ENCODE assay signal across 23 cellular contexts in genomic region chr7:81780914-81781693, GRCh38. TPM values are rescaled to one million over a fixed set of nuclear protein-coding genes. Genes with fewer than 3 reads are reported as not detected.
DNase-seq lines count a peak whose midpoint lies in the region; ATAC-seq and TF ChIP-seq lines count a peak whose summit lies in the region.
"Had no signal": no experiment of that assay in that cellular context is flagged by ENCODE, and none has a peak within 500 bp of the region (broad histone marks: within the 10 kb centered on the region; RNA-seq: fewer than 3 reads in every experiment).

No MANE protein-coding gene starts in this region.

- no peak overlapping the region for H3K18ac ChIP-seq in IMR-90 (ENCODE audit: low read depth, low read length)

- H2BK120ac ChIP-seq in IMR-90 (ENCODE audit: low read depth, low read length) = no peak overlapping the region

- no peak overlapping the region for H3K23ac ChIP-seq in IMR-90 (ENCODE audit: low read depth, low read length)

- H4K8ac ChIP-seq in IMR-90 (ENCODE audit: low read depth in 2 of 2, low read length in 2 of 2) = no peak overlapping the region

- H4K20me1 ChIP-seq in IMR-90 (ENCODE audit: insufficient read depth, low read length) = no peaks in the 10 kb centered on the region

- TF ChIP-seq CTCF in IMR-90 (conservative IDR thresholded peaks at IDR 0.05; ENCODE audit: low read depth, low read length) = no peak

- dilution Hi-C loops in IMR-90 (cut with HindIII; ENCODE audit: low sequenced_read_pairs, unreplicated experiment) = no loop called here

- H3K27me3 ChIP-seq in IMR-90 (ENCODE audit: control insufficient read depth, insufficient read depth, low read length) = no peaks in the 10 kb centered on the region
- H3K27me3 ChIP-seq: heart right ventricle, thyroid gland had no signal

- no peak overlapping the region for H2AFZ ChIP-seq in IMR-90 (replicated peaks; ENCODE audit: low read length, poor library complexity)

- no peaks in the 10 kb centered on the region for H3K9me3 ChIP-seq in IMR-90 (ENCODE audit: control insufficient read depth, insufficient read depth, low read length)
- H3K9me3 ChIP-seq: heart right ventricle, thyroid gland had no signal

- CTCF ChIA-PET in IMR-90 (lab: Yijun Ruan, JAX) = no interaction called here

- no peak for TF ChIP-seq POLR2A in IMR-90 (IDR thresholded peaks at IDR 0.05; ENCODE audit: low read depth, low read length)

- no peak overlapping the region for H4K91ac ChIP-seq in IMR-90 (ENCODE audit: insufficient read depth, low read depth, low read length)

- H3K4me3 ChIP-seq in IMR-90 (ENCODE audit: insufficient read depth, low read depth, low read length) = no peak overlapping the region
- H3K4me3 ChIP-seq: heart right ventricle, thyroid gland had no signal

- H3K4me1 ChIP-seq in IMR-90 (ENCODE audit: control insufficient read depth, insufficient read depth, low read length) = no peaks in the 10 kb centered on the region
- H3K4me1 ChIP-seq: thyroid gland had no signal

- H2BK5ac ChIP-seq in IMR-90 (ENCODE audit: low read depth, low read length, poor library complexity, severe bottlenecking) = no peak overlapping the region

- POLR2A ChIA-PET in IMR-90 (lab: Charles Lee; ENCODE audit: unreplicated experiment) = no interaction called here

- H2AK9ac ChIP-seq in IMR-90 (replicated peaks; ENCODE audit: low read depth, low read length, poor library complexity) = no peak overlapping the region

- H2BK15ac ChIP-seq in IMR-90 (ENCODE audit: low read depth, low read length) = no peak overlapping the region

- no CpG with 5 or more reads among the region's 2 CpGs for WGBS in IMR-90 (ENCODE audit: extremely low coverage in 2 of 2, insufficient read length in 1 of 2), 2 experiments

- BruUV-seq in IMR-90 (replicated peaks; lab: Mats Ljungman, UMichigan) = no TSS peak

- H3K9me1 ChIP-seq in IMR-90 (ENCODE audit: insufficient read depth, low read length) = no peaks in the 10 kb centered on the region

- intact Hi-C loops in IMR-90 (cut with micrococcal nuclease) = no loop called here

- H2BK20ac ChIP-seq in IMR-90 (ENCODE audit: low read depth, low read length) = no peak overlapping the region

- no peak overlapping the region for H3K4me2 ChIP-seq in IMR-90 (ENCODE audit: low read depth, low read length)

- H3K36me3 ChIP-seq in IMR-90 (ENCODE audit: control insufficient read depth, insufficient read depth, low read length) = no peaks in the 10 kb centered on the region
- H3K36me3 ChIP-seq: heart right ventricle, thyroid gland had no signal

- H3K4ac ChIP-seq in IMR-90 (ENCODE audit: low read depth, low read length) = no peak overlapping the region

- H4K5ac ChIP-seq in IMR-90 (ENCODE audit: low read depth, low read length) = no peak overlapping the region

- H3K27ac ChIP-seq in IMR-90 (ENCODE audit: insufficient read depth, low read length) = no peak overlapping the region
- H3K27ac ChIP-seq: heart right ventricle, thyroid gland had no signal

- H3K79me1 ChIP-seq in IMR-90 (ENCODE audit: low read depth in 1 of 2, low read length in 2 of 2) = no peaks in the 10 kb centered on the region

- in situ Hi-C loops in IMR-90 (cut with MboI; ENCODE audit: low sequenced_read_pairs) = no loop called here

- no peak overlapping the region for H3K14ac ChIP-seq in IMR-90 (replicated peaks; ENCODE audit: low read depth, low read length)

- no peak for ATAC-seq in IMR-90 (ENCODE audit: low read depth)
- ATAC-seq in GM19328 (IDR thresholded peaks at IDR 0.05; ENCODE audit: unreplicated experiment) = no peak
- ATAC-seq: activated CD4-positive, CD25-positive, alpha-beta regulatory T cell treated with anti-CD3 and anti-CD28 coated beads, Interleukin-2, amount 50 U/mL, for 24 hours; activated CD8-positive, alpha-beta T cell treated with anti-CD3 and anti-CD28 coated beads for 36 hours; heart right ventricle; left ventricle myocardium superior; stimulated activated naive B cell treated with anti-CD40 and anti-IgM and Interleukin-4, amounts not matched to agents 10 μg/mL and 1 μg/mL and 100 μg/mL, for 72 hours had no signal

- no peak overlapping the region for H2AK5ac ChIP-seq in IMR-90 (ENCODE audit: low read depth, low read length)

- no peak overlapping the region for H3K9ac ChIP-seq in IMR-90 (ENCODE audit: low read depth, low read length)

- DNase-seq in AML-193 (lab: John Stamatoyannopoulos, UW) (peak; percentile 79 to 84), IMR-90 (no peak), NOMO-1 treated with dmso at 0.1 percent for 144 hours (lab: John Stamatoyannopoulos, UW; ENCODE audit: unreplicated experiment) (peak; percentile 22), amniotic epithelial cell (ENCODE audit: low read depth) (peak; percentile 25), NCI-H2171 (lab: John Stamatoyannopoulos, UW) (no peak), NCI-H2029 treated with DMSO at 0.1 percent for 48 hours (lab: John Stamatoyannopoulos, UW) (no peak)
- DNase-seq in stimulated activated CD4-positive, alpha-beta T cell treated with anti-CD3 and anti-CD28 coated beads, Interleukin-4, amount 100 ng/mL, for 4 hours = no peak
- DNase-seq: activated CD8-positive, alpha-beta T cell treated with anti-CD3 and anti-CD28 coated beads for 36 hours; amygdala; H9; heart right ventricle; left ventricle myocardium superior; NCI-H187 treated with DMSO at 0.1 percent for 48 hours; NCI-H446; nephron progenitor cell; posterior cingulate gyrus; Right ventricle myocardium superior; stimulated activated naive B cell treated with anti-CD40 and anti-IgM and Interleukin-4, amounts not matched to agents 10 μg/mL and 1 μg/mL and 100 μg/mL, for 72 hours; thyroid gland had no signal

- TF ChIP-seq RAD21 in IMR-90 (IDR thresholded peaks at IDR 0.05; ENCODE audit: low read length) = no peak

- no peak overlapping the region for H3K56ac ChIP-seq in IMR-90 (ENCODE audit: extremely low read depth, insufficient read depth, low read length)

TF ChIP-seq in IMR-90, 13 proteins besides CTCF, POLR2A, EP300 and RAD21:
- no peak for TF ChIP-seq CHD1 (IDR thresholded peaks at IDR 0.05; ENCODE audit: low read depth, low read length)
- TF ChIP-seq MAFK (IDR thresholded peaks at IDR 0.05; ENCODE audit: low read depth, low read length) = 0 out of 2 replicates have a peak, but pooled peaks have one; percentile 38

RNA-seq across cellular contexts. Expression of gene HGF, which starts 11.3 kb away (rescaled TPM):
- total RNA-seq in IMR-90 (2012; rRNA removed) = 38.3 and 50.9 TPM in 2 replicates
- polyA plus RNA-seq in IMR-90 (2012; rRNA removed) = 14.4 and 16.8 TPM in 2 replicates
- 5.0 and 9.8 TPM in 2 replicates for polyA plus RNA-seq in IMR-90 (2012; cell fraction: cytosol; rRNA removed)
- 3.2 and 38.7 TPM in 2 replicates for polyA plus RNA-seq in IMR-90 (2012; cell fraction: nucleus; rRNA removed; ENCODE audit: low replicate concordance)
- total RNA-seq: activated CD8-positive, alpha-beta T cell treated with anti-CD3 and anti-CD28 coated beads for 36 hours; Daoy; HT1080 had no signal

Comparison
In these comparisons a context has a peak if more than half of its experiments do, and no peak if none do; other contexts are left out.
1. DNase-seq: peak in AML-193 (2 of 2), NOMO-1 treated with dmso at 0.1 percent for 144 hours (single experiment) and amniotic epithelial cell (single experiment); none in IMR-90 (single experiment), NCI-H2171 (single experiment), NCI-H2029 treated with DMSO at 0.1 percent for 48 hours (single experiment) and stimulated activated CD4-positive, alpha-beta T cell treated with anti-CD3 and anti-CD28 coated beads, Interleukin-4, amount 100 ng/mL, for 4 hours (0 of 2).